Comparison of ENCODE assay signal across 8 cellular contexts in the genomic region with DNA sequence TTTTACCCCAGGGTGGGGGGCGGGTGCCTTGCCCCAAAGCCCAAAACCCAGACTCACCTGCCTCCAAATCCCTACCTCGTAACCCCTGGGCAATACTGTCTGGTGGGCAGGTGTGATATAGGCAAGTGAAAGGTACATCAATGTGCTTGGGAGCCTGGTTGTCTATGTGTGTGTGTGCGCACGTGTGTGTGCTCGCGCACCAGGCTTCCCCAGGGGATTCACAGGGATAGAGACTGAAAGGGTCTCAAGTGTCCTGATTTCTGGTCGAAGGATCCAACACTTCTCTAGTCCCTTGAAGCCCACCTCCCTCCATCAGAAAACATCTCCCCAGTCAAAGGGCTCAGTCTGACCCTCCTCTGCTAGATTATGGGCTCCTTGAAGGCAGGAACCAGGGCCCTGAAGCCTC. TPM values are rescaled to one million over a fixed set of nuclear protein-coding genes. Genes with fewer than 3 reads are reported as not detected.
DNase-seq lines count a peak whose midpoint lies in the region; ATAC-seq and TF ChIP-seq lines count a peak whose summit lies in the region.

No MANE protein-coding gene starts in this region.

- H4K5ac ChIP-seq in IMR-90 (ENCODE audit: low read depth, low read length): peak overlapping the region; percentile 30; the same call in 1 of the 2 replicates

- no peak for TF ChIP-seq RAD21 in IMR-90 (IDR thresholded peaks at IDR 0.05; ENCODE audit: low read length)

- DNase-seq in IMR-90 (no peak), ascending aorta (ENCODE audit: low spot score in 2 of 2) (no peak), Karpas-422 (no peak), testis (no peak)
- no peak for DNase-seq in natural killer cell treated with Interleukin-12 subunit alpha and Interleukin-12 subunit beta and Interleukin-15 and Interleukin-18, amount 100 ng/mL, for 72 hours (ENCODE audit: low spot score)

- H3K36me3 ChIP-seq in IMR-90 (ENCODE audit: control insufficient read depth, insufficient read depth, low read length) (no peaks in the 10 kb centered on the region), ascending aorta (no peaks in the 10 kb centered on the region), Karpas-422 (ENCODE audit: insufficient read depth, low read length) (no peaks in the 10 kb centered on the region), testis (ENCODE audit: low read depth, missing control alignments) (no peaks in the 10 kb centered on the region)

- H3K4me3 ChIP-seq in IMR-90 (ENCODE audit: insufficient read depth, low read depth, low read length) (no peak overlapping the region), ascending aorta (no peak overlapping the region), Karpas-422 (ENCODE audit: low read length) (no peak overlapping the region), testis (no peak overlapping the region)

- intact Hi-C loops in IMR-90 (cut with micrococcal nuclease) (no loop called here), ascending aorta (cut with DNase I) (loop anchor here (5.0 to 10.0 kb wide), 6 partner anchors 243 to 1893 kb away; partner anchors contain the start of genes SESN2, SRSF4, TAF12 and TRNP1), testis (cut with DNase I; ENCODE audit: low total_unique reads) (loop anchor here (2.0 kb wide), 1 partner anchor 147 kb away; no protein-coding TSS in a partner anchor)

- H2AK5ac ChIP-seq in IMR-90 (ENCODE audit: low read depth, low read length): peak overlapping the region; percentile 86; the same call in 1 of the 2 replicates

- H2AFZ ChIP-seq in IMR-90 (replicated peaks; ENCODE audit: low read length, poor library complexity) (peak overlapping the region; percentile 16), Karpas-422 (ENCODE audit: low read length) (no peak overlapping the region)

- peak overlapping the region; percentile 90; the same call in 2 of the 3 replicates for H2BK15ac ChIP-seq in IMR-90 (ENCODE audit: low read depth, low read length)

- no peaks in the 10 kb centered on the region for H3K9me2 ChIP-seq in Karpas-422 (replicated peaks; ENCODE audit: insufficient read depth, low read length)

- H3K79me2 ChIP-seq in Karpas-422 (ENCODE audit: low read length): no peaks in the 10 kb centered on the region

- H3K4ac ChIP-seq in IMR-90 (ENCODE audit: low read depth, low read length): peak overlapping the region; percentile 55

- peak overlapping the region; percentile 59 for H2BK20ac ChIP-seq in IMR-90 (ENCODE audit: low read depth, low read length)

- H3K4me3 Mint-ChIP-seq in natural killer cell treated with Interleukin-12 subunit alpha and Interleukin-12 subunit beta and Interleukin-15 and Interleukin-18, amount 100 ng/mL, for 72 hours: no peak overlapping the region

- no peak for ATAC-seq in IMR-90 (ENCODE audit: low read depth)
- ATAC-seq in natural killer cell treated with Interleukin-12 subunit alpha and Interleukin-12 subunit beta and Interleukin-15 and Interleukin-18, amount 100 ng/mL, for 72 hours: no peak
- no peak for ATAC-seq in GM19452 (IDR thresholded peaks at IDR 0.05; ENCODE audit: unreplicated experiment)
- ATAC-seq in HG03565 (IDR thresholded peaks at IDR 0.05; ENCODE audit: unreplicated experiment): no peak

- CTCF ChIA-PET in IMR-90 (lab: Yijun Ruan, JAX): interaction anchor here (0.6 to 4.7 kb wide), 7 partner anchors 9 to 317 kb away, joined by 3 to 133 read pairs (median 4); partner anchors contain the start of gene EPB41

- no peaks in the 10 kb centered on the region for H3K9me3 ChIP-seq in IMR-90 (ENCODE audit: control insufficient read depth, insufficient read depth, low read length)
- H3K9me3 ChIP-seq in ascending aorta: no peaks in the 10 kb centered on the region
- H3K9me3 ChIP-seq in Karpas-422 (ENCODE audit: low read length): no peaks in the 10 kb centered on the region
- no peaks in the 10 kb centered on the region for H3K9me3 ChIP-seq in testis

- TF ChIP-seq POLR2A in IMR-90 (IDR thresholded peaks at IDR 0.05; ENCODE audit: low read depth, low read length) (no peak), testis (IDR thresholded peaks at IDR 0.05) (no peak)

- H4K91ac ChIP-seq in IMR-90 (ENCODE audit: insufficient read depth, low read depth, low read length): peak overlapping the region; percentile 63

- no peak overlapping the region for H3K23ac ChIP-seq in IMR-90 (ENCODE audit: low read depth, low read length)

- peak overlapping the region; percentile 78 to 86 for H3K27ac Mint-ChIP-seq in natural killer cell treated with Interleukin-12 subunit alpha and Interleukin-12 subunit beta and Interleukin-15 and Interleukin-18, amount 100 ng/mL, for 72 hours

- H4K20me1 ChIP-seq in IMR-90 (ENCODE audit: insufficient read depth, low read length) (no peaks in the 10 kb centered on the region), Karpas-422 (ENCODE audit: insufficient read depth, low read depth, low read length) (no peaks in the 10 kb centered on the region)

- H3K27me3 Mint-ChIP-seq in natural killer cell treated with Interleukin-12 subunit alpha and Interleukin-12 subunit beta and Interleukin-15 and Interleukin-18, amount 100 ng/mL, for 72 hours: no peaks in the 10 kb centered on the region

- no peak overlapping the region for H3K4me2 ChIP-seq in IMR-90 (ENCODE audit: low read depth, low read length)
- no peak overlapping the region for H3K4me2 ChIP-seq in Karpas-422 (ENCODE audit: low read depth, low read length, poor library complexity, severe bottlenecking)

- peak overlapping the region; percentile 51 for H2AK9ac ChIP-seq in IMR-90 (replicated peaks; ENCODE audit: low read depth, low read length, poor library complexity)

- peak overlapping the region; percentile 69 for H2BK120ac ChIP-seq in IMR-90 (ENCODE audit: low read depth, low read length)

- H3K9me3 Mint-ChIP-seq in natural killer cell treated with Interleukin-12 subunit alpha and Interleukin-12 subunit beta and Interleukin-15 and Interleukin-18, amount 100 ng/mL, for 72 hours: no peaks in the 10 kb centered on the region

- peaks cover 43 to 48% of the 10 kb centered on the region in 2 donors for H3K4me1 Mint-ChIP-seq in natural killer cell treated with Interleukin-12 subunit alpha and Interleukin-12 subunit beta and Interleukin-15 and Interleukin-18, amount 100 ng/mL, for 72 hours (ENCODE audit: low read depth in 2 of 2)

- no peaks in the 10 kb centered on the region for H3K79me1 ChIP-seq in IMR-90 (ENCODE audit: low read depth in 1 of 2, low read length in 2 of 2)

- H3K56ac ChIP-seq in IMR-90 (ENCODE audit: extremely low read depth, insufficient read depth, low read length): no peak overlapping the region

- H3K4me1 ChIP-seq in IMR-90 (ENCODE audit: control insufficient read depth, insufficient read depth, low read length) (peaks cover 11% of the 10 kb centered on the region), ascending aorta (peaks cover 7 to 24% of the 10 kb centered on the region in 2 donors), Karpas-422 (ENCODE audit: low read length) (peaks cover 38% of the 10 kb centered on the region), testis (peaks cover 17% of the 10 kb centered on the region)

- H2BK5ac ChIP-seq in IMR-90 (ENCODE audit: low read depth, low read length, poor library complexity, severe bottlenecking): no peak overlapping the region

- POLR2A ChIA-PET in IMR-90 (lab: Charles Lee; ENCODE audit: unreplicated experiment): interaction anchor here (0.6 to 0.9 kb wide), 2 partner anchors 148 to 239 kb away, joined by 3 read pairs; no protein-coding TSS in a partner anchor

- in situ Hi-C loops in IMR-90 (cut with MboI; ENCODE audit: low sequenced_read_pairs): no loop called here

- H3K27ac ChIP-seq in C4-2B (peak overlapping the region; percentile 79), IMR-90 (ENCODE audit: insufficient read depth, low read length) (no peak overlapping the region), ascending aorta (peak overlapping the region; percentile 62 to 63), Karpas-422 (ENCODE audit: low read length) (no peak overlapping the region), testis (no peak overlapping the region)

- H3K27me3 ChIP-seq in IMR-90 (ENCODE audit: control insufficient read depth, insufficient read depth, low read length) (peaks cover 8% of the 10 kb centered on the region), ascending aorta (no peaks in the 10 kb centered on the region), Karpas-422 (ENCODE audit: low read length) (no peaks in the 10 kb centered on the region), testis (no peaks in the 10 kb centered on the region)

- dilution Hi-C loops in IMR-90 (cut with HindIII; ENCODE audit: low sequenced_read_pairs, unreplicated experiment): no loop called here

- H3K9ac ChIP-seq in IMR-90 (ENCODE audit: low read depth, low read length): no peak overlapping the region
- no peak overlapping the region for H3K9ac ChIP-seq in Karpas-422 (ENCODE audit: low read length)

- H3K18ac ChIP-seq in IMR-90 (ENCODE audit: low read depth, low read length): 0 out of 2 replicates have a peak overlapping the region, but pooled peaks have one; percentile 31

- no peak overlapping the region for H4K8ac ChIP-seq in IMR-90 (ENCODE audit: low read depth in 2 of 2, low read length in 2 of 2)

- H3K14ac ChIP-seq in IMR-90 (replicated peaks; ENCODE audit: low read depth, low read length): no peak overlapping the region

- WGBS in IMR-90 (ENCODE audit: extremely low coverage in 2 of 2, insufficient read length in 1 of 2), 2 experiments: no CpG with 5 or more reads among the region's 7 CpGs
- 78 to 80% methylated on average over 7 of the region's 7 CpGs for whole genome bisulfite sequencing in testis, 2 donors

- no TSS peak for BruUV-seq in IMR-90 (replicated peaks; lab: Mats Ljungman, UMichigan)

- TF ChIP-seq CTCF in C4-2B (conservative IDR thresholded peaks at IDR 0.05): no peak
- TF ChIP-seq CTCF in IMR-90 (conservative IDR thresholded peaks at IDR 0.05; ENCODE audit: low read depth, low read length): no peak
- no peak for TF ChIP-seq CTCF in ascending aorta (IDR thresholded peaks at IDR 0.05)
- no peak for TF ChIP-seq CTCF in testis (IDR thresholded peaks at IDR 0.05)

- H3K36me3 Mint-ChIP-seq in natural killer cell treated with Interleukin-12 subunit alpha and Interleukin-12 subunit beta and Interleukin-15 and Interleukin-18, amount 100 ng/mL, for 72 hours: no peaks in the 10 kb centered on the region

- peaks cover 10% of the 10 kb centered on the region; the same call in 1 of the 2 replicates for H3K9me1 ChIP-seq in IMR-90 (ENCODE audit: insufficient read depth, low read length)

TF ChIP-seq in IMR-90, 13 proteins besides CTCF, POLR2A, EP300 and RAD21 (continues in another document):
- no peak for TF ChIP-seq NFE2L2 (IDR thresholded peaks at IDR 0.05; ENCODE audit: low read depth, low read length)
- TF ChIP-seq BHLHE40 (IDR thresholded peaks at IDR 0.05; ENCODE audit: low read depth, low read length): no peak

RNA-seq across cellular contexts. Expression of gene EPB41, which starts 28.9 kb away (rescaled TPM):
- 8.1 and 10.0 TPM in 2 replicates for total RNA-seq in IMR-90 (2012; rRNA removed)
- 3.1 and 4.6 TPM in 2 replicates for polyA plus RNA-seq in IMR-90 (2012; rRNA removed)
- polyA plus RNA-seq in IMR-90 (2012; cell fraction: cytosol; rRNA removed): 1.3 TPM in 2 replicates
- 2.2 and 12.8 TPM in 2 replicates for polyA plus RNA-seq in IMR-90 (2012; cell fraction: nucleus; rRNA removed; ENCODE audit: low replicate concordance)
- total RNA-seq in ascending aorta: 47.6 TPM
- 10 to 100 TPM; 50.7 to 60.5 TPM for total RNA-seq in natural killer cell treated with Interleukin-12 subunit alpha and Interleukin-12 subunit beta and Interleukin-15 and Interleukin-18, amount 100 ng/mL, for 72 hours
- total RNA-seq in Karpas-422 (2014; rRNA removed; shearing (Covaris generic); ENCODE audit: low replicate concordance): 17.3 and 17.5 TPM in 2 replicates
- 10 to 100 TPM; 46.6 to 66.5 TPM for total RNA-seq in testis
- 23.5 TPM for polyA plus RNA-seq in testis (ENCODE audit: insufficient read depth, low read depth, low replicate concordance)

Comparison
In these comparisons a context has a peak if more than half of its experiments do, and no peak if none do; other contexts are left out.
1. H3K27ac ChIP-seq: peak in C4-2B (single experiment) and ascending aorta (2 of 2); none in IMR-90 (single experiment), Karpas-422 (single experiment) and testis (0 of 2).